7 cellular contexts compared by ENCODE assay signal in genomic region chr10:92592761-92593552, GRCh38. TPM values are rescaled to one million over a fixed set of nuclear protein-coding genes. Genes with fewer than 3 reads are reported as not detected.
DNase-seq lines count a peak whose midpoint lies in the region; ATAC-seq, FAIRE-seq and TF ChIP-seq lines count a peak whose summit lies in the region.

Gene KIF11, plus strand, starts transcription at chr10:92593130. Its CDS starts 246 bp downstream, at chr10:92593376.

- H3K4me1 ChIP-seq in body of pancreas (peaks cover 22% of the 10 kb centered on the region), sigmoid colon (peaks cover 0 to 23% (median 11%) of the 10 kb centered on the region in 4 donors)

- TF ChIP-seq CTCF in body of pancreas (IDR thresholded peaks at IDR 0.05) = no peak
- no peak for TF ChIP-seq CTCF in sigmoid colon (IDR thresholded peaks at IDR 0.05)

- intact Hi-C loops in body of pancreas (cut with DNase I) (no loop called here), sigmoid colon (cut with DNase I) (loop anchor here (1.0 to 5.0 kb wide), 5 partner anchors 20 to 301 kb away; partner anchors contain the start of genes CPEB3 and MARCHF5)

- H3K27me3 ChIP-seq in body of pancreas = no peaks in the 10 kb centered on the region
- H3K27me3 ChIP-seq in sigmoid colon = no peaks in the 10 kb centered on the region

- DNase-seq in NCI-H2107 treated with DMSO at 0.1 percent for 48 hours (lab: John Stamatoyannopoulos, UW; ENCODE audit: unreplicated experiment) (peak; percentile 89), body of pancreas (peak; percentile 95 to 98 (median 98)), iPS DF 4.7 (ENCODE audit: extremely low read depth, low spot score) (peak; percentile 87), sigmoid colon (peak; percentile 98)

- H3K36me3 ChIP-seq in body of pancreas (replicated peaks in 1 of 2; ENCODE audit: insufficient read depth in 1 of 2, low read depth in 2 of 2) (no peaks in the 10 kb centered on the region), sigmoid colon (no peaks in the 10 kb centered on the region)

- 0% methylated on average over 22 to 58 of the region's 58 CpGs for WGBS in body of pancreas, 2 donors
- 0 to 1% methylated on average over 58 of the region's 58 CpGs for WGBS in sigmoid colon, 2 donors

- H3K9me3 ChIP-seq in body of pancreas (no peaks in the 10 kb centered on the region), sigmoid colon (no peaks in the 10 kb centered on the region)

- H3K27ac ChIP-seq in body of pancreas (peak within 1 kb of the TSS; percentile 66 to 95 (median 82)), sigmoid colon (peak within 1 kb of the TSS; percentile 87 to 97 (median 96))

- ATAC-seq in GM18519 (IDR thresholded peaks at IDR 0.05; ENCODE audit: low FRiP score, unreplicated experiment) = peak; percentile 75
- peak; percentile 66 for ATAC-seq in HG03060 (IDR thresholded peaks at IDR 0.05; ENCODE audit: low read depth, unreplicated experiment)
- peak; percentile 90 for ATAC-seq in body of pancreas

- H3K4me3 ChIP-seq in body of pancreas (peak within 1 kb of the TSS; percentile 11 to 94), sigmoid colon (peak within 1 kb of the TSS; percentile 44 to 75 (median 60))

- peak; percentile 92 for FAIRE-seq in TTC549 (lab: Jason Lieb, UNC)

- peak in 1 of 4 donors; percentile 36 for TF ChIP-seq EP300 in sigmoid colon (IDR thresholded peaks at IDR 0.05)

- TF ChIP-seq POLR2A in body of pancreas (IDR thresholded peaks at IDR 0.05) (peak; percentile 69 to 96 (median 95)), sigmoid colon (IDR thresholded peaks at IDR 0.05) (peak; percentile 87 to 91)

RNA-seq across cellular contexts. Expression of gene KIF11, which starts in this region (rescaled TPM):
- under 1 TPM; 0.26 to 0.66 TPM for total RNA-seq in body of pancreas
- total RNA-seq in sigmoid colon = under 1 TPM; 0.16 to 0.95 (median 0.77) TPM
- 10 to 100 TPM in 1 of 3 donors, 1 to 10 TPM in 2; 2.4 to 10.1 (median 3.2) TPM for polyA plus RNA-seq in sigmoid colon

Comparison
In these comparisons a context has a peak if more than half of its experiments do, and no peak if none do; other contexts are left out.
1. Peak in every context shown above with its lines: DNase-seq, ATAC-seq, H3K4me3 ChIP-seq and H3K27ac ChIP-seq.
2. Peak in DNase-seq, ATAC-seq, H3K4me3 ChIP-seq and H3K27ac ChIP-seq in body of pancreas; RNA of the gene not detected or under 1 TPM.